Comparison of ENCODE assay signal across 21 cellular contexts in the genomic region with DNA sequence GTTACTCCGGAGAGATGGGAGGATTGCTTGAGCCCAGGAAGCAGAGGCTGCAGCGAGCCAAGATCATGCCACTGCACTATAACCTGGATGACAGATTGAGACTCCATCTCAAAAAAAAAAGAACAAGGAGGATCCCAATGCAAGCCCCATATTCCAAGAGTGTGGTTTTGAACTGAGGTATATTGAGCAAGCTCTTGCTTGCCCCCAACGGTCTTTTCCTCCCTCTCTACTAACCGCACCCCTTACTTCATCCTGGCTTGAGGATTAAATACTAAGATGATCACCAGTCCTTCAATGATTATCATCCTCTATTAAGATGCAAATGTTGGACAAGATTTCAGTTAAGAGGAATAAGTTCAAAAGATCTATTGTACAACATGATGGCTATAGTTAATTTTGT. TPM values are rescaled to one million over a fixed set of nuclear protein-coding genes. Genes with fewer than 3 reads are reported as not detected.
"Had no signal": no experiment of that assay in that cellular context is flagged by ENCODE, and none has a peak within 500 bp of the region (broad histone marks: within the 10 kb centered on the region; RNA-seq: fewer than 3 reads in every experiment).

No MANE protein-coding gene starts in this region.

- DNase-seq: activated CD4-positive, alpha-beta T cell treated with anti-CD3 and anti-CD28 coated beads for 36 hours; activated CD4-positive, CD25-positive, alpha-beta regulatory T cell; activated gamma-delta T cell treated with Interleukin-2 at 50 U/mL for 16 hours; activated naive CD4-positive, alpha-beta T cell treated with anti-CD3 and anti-CD28 coated beads, Interleukin-2, amount 50 U/mL, for 16 hours; activated T-cell treated with anti-CD3 and anti-CD28 coated beads, Interleukin-2, amount 50 U/mL, for 1 hour; amniotic stem cell; brain microvascular endothelial cell; dermis blood vessel endothelial cell; effector CD4-positive, alpha-beta T cell; foreskin keratinocyte; heart right ventricle; naive B cell; nucleus accumbens; pancreas; retina; stimulated activated CD4-positive, alpha-beta T cell treated with anti-CD3 and anti-CD28 coated beads, Interleukin-12 subunit alpha, Interleukin-12 subunit beta, amount 100 ng/mL, for 4 hours; stimulated activated CD4-positive, alpha-beta T cell treated with anti-CD3 and anti-CD28 coated beads, Interleukin-4, amount 100 ng/mL, for 1 hour; stimulated activated naive CD8-positive, alpha-beta T cell treated with anti-CD3 and anti-CD28 coated beads, Interleukin-15, Interleukin-2, amounts not matched to agents 100 U/mL and 50 U/mL, for 24 hours; testis; transverse colon had no signal

RNA-seq across cellular contexts. Expression of a gene that starts 12.5 kb away (rescaled TPM):
- total RNA-seq: mesothelial cell of epicardium had no signal
